Comparison of ENCODE assay signal across 14 cellular contexts in genomic region chr4:152052431-152053057, GRCh38.
DNase-seq lines count a peak whose midpoint lies in the region; ATAC-seq, FAIRE-seq and TF ChIP-seq lines count a peak whose summit lies in the region.
"Had no signal": no experiment of that assay in that cellular context is flagged by ENCODE, and none has a peak within 500 bp of the region (broad histone marks: within the 10 kb centered on the region; RNA-seq: fewer than 3 reads in every experiment).

No MANE protein-coding gene starts in this region.

- peaks cover 0 to 10% of the 10 kb centered on the region in 2 experiments; a peak in 1 of 5 replicates for H3K27me3 ChIP-seq in HepG2 (ENCODE audit: control insufficient read depth in 1 of 2, insufficient read depth in 2 of 2, low read length in 2 of 2)

- no peak for TF ChIP-seq CTCF in mesothelial cell of epicardium (IDR thresholded peaks at IDR 0.05; ENCODE audit: unreplicated experiment)
- TF ChIP-seq CTCF in HepG2 (CRISPR knock-in tag; IDR thresholded peaks at IDR 0.05) = no peak

- intact Hi-C loops in HepG2 (cut with micrococcal nuclease; ENCODE audit: unreplicated experiment) = no loop called here

- CTCF ChIA-PET in HepG2 (lab: Yijun Ruan, JAX; ENCODE audit: low intra/inter-chr PET ratio, low total read pairs) = no interaction called here

- TF ChIP-seq EP300 in HepG2 (IDR thresholded peaks at IDR 0.05; ENCODE audit: low read depth in 2 of 2, low read length in 2 of 2) = no peak
- no peak for TF ChIP-seq EP300 in HepG2 (CRISPR knock-in tag; IDR thresholded peaks at IDR 0.05; ENCODE audit: borderline replicate concordance)

- in situ Hi-C loops in HepG2 (cut with HindIII; ENCODE audit: extremely low pct_ligation_motif_present, low pct_unique_long_range_greater_than_20kb) = no loop called here

- no peaks in the 10 kb centered on the region for H3K4me1 ChIP-seq in HepG2 (ENCODE audit: insufficient read depth, low read length)

- no peak for TF ChIP-seq POLR2A in HepG2 (IDR thresholded peaks at IDR 0.05; ENCODE audit: insufficient read depth in 1 of 2, low read depth in 2 of 2, low read length in 2 of 2)

- ATAC-seq in GM19043 (IDR thresholded peaks at IDR 0.05; ENCODE audit: low read depth, unreplicated experiment) = peak; percentile 53
- no peak for ATAC-seq in HepG2
- no peak for ATAC-seq in HG03442 (IDR thresholded peaks at IDR 0.05; ENCODE audit: unreplicated experiment)
- ATAC-seq: activated CD4-positive, alpha-beta T cell treated with anti-CD3 and anti-CD28 coated beads for 36 hours; esophagus mucosa had no signal

- FAIRE-seq in HepG2 (lab: Jason Lieb, UNC) = no peak

- no peak for TF ChIP-seq RAD21 in HepG2 (CRISPR knock-in tag; IDR thresholded peaks at IDR 0.05)

- H3K4me3 Mint-ChIP-seq in T-helper 1 cell treated with Interleukin-12 subunit alpha and Interleukin-12 subunit beta and Interleukin-4 antibody, amounts not matched to agents 30 μg/mL and 1 μg/mL, for 36 hours = peak overlapping the region; percentile 9
- no peak overlapping the region for H3K4me3 Mint-ChIP-seq in mesothelial cell of epicardium
- H3K4me3 Mint-ChIP-seq: activated CD4-positive, alpha-beta T cell treated with anti-CD3 and anti-CD28 coated beads for 36 hours had no signal

- peaks cover 20% of the 10 kb centered on the region for H3K9me3 Mint-ChIP-seq in T-helper 1 cell treated with Interleukin-12 subunit alpha and Interleukin-12 subunit beta and Interleukin-4 antibody, amounts not matched to agents 30 μg/mL and 1 μg/mL, for 36 hours
- H3K9me3 Mint-ChIP-seq in mesothelial cell of epicardium = peaks cover 22% of the 10 kb centered on the region

- POLR2A ChIA-PET in HepG2 (lab: Yijun Ruan, JAX) = no interaction called here

- under 1% methylated on average over 4 of the region's 4 CpGs for WGBS in HepG2 (ENCODE audit: low lambda C conversion rate)

- H3K36me3 ChIP-seq in HepG2 (replicated peaks in 1 of 2; ENCODE audit: control insufficient read depth in 1 of 2, insufficient read depth in 2 of 2, low read length in 2 of 2) = no peaks in the 10 kb centered on the region
- H3K36me3 ChIP-seq: thoracic aorta had no signal

- H3K4me3 ChIP-seq in Jurkat, Clone E6-1 (ENCODE audit: low read length) = no peak overlapping the region
- no peak overlapping the region for H3K4me3 ChIP-seq in HepG2 (replicated peaks in 1 of 3; ENCODE audit: insufficient read depth in 1 of 3, low read depth in 2 of 3, low read length in 3 of 3)
- H3K4me3 ChIP-seq: thoracic aorta had no signal

- H3K9ac ChIP-seq in HepG2 (ENCODE audit: insufficient read depth, low read depth, low read length) = no peak overlapping the region

- no peak overlapping the region for H3K27ac ChIP-seq in HepG2 (ENCODE audit: extremely low read length, insufficient read depth, low read length)

- H3K27ac Mint-ChIP-seq in T-helper 1 cell treated with Interleukin-12 subunit alpha and Interleukin-12 subunit beta and Interleukin-4 antibody, amounts not matched to agents 30 μg/mL and 1 μg/mL, for 36 hours = no peak overlapping the region
- peak overlapping the region; percentile 62 for H3K27ac Mint-ChIP-seq in mesothelial cell of epicardium
- H3K27ac Mint-ChIP-seq: activated CD4-positive, alpha-beta T cell treated with anti-CD3 and anti-CD28 coated beads for 36 hours had no signal

- H4K20me1 ChIP-seq in HepG2 (ENCODE audit: insufficient read depth, low read length) = no peaks in the 10 kb centered on the region

- BruUV-seq in HepG2 (replicated peaks; lab: Mats Ljungman, UMichigan) = no TSS peak

- peaks cover 4% of the 10 kb centered on the region for H3K27me3 Mint-ChIP-seq in T-helper 1 cell treated with Interleukin-12 subunit alpha and Interleukin-12 subunit beta and Interleukin-4 antibody, amounts not matched to agents 30 μg/mL and 1 μg/mL, for 36 hours (ENCODE audit: low read depth)
- no peaks in the 10 kb centered on the region for H3K27me3 Mint-ChIP-seq in mesothelial cell of epicardium (ENCODE audit: low read depth)
- H3K27me3 Mint-ChIP-seq: activated CD4-positive, alpha-beta T cell treated with anti-CD3 and anti-CD28 coated beads for 36 hours had no signal

- H3K9me3 ChIP-seq in HepG2 (ENCODE audit: low read length) = no peaks in the 10 kb centered on the region; the same call in 1 of the 2 replicates
- H3K9me3 ChIP-seq: thoracic aorta had no signal

- no peak overlapping the region for H2AFZ ChIP-seq in HepG2 (ENCODE audit: low read length)

- H3K36me3 Mint-ChIP-seq in T-helper 1 cell treated with Interleukin-12 subunit alpha and Interleukin-12 subunit beta and Interleukin-4 antibody, amounts not matched to agents 30 μg/mL and 1 μg/mL, for 36 hours (ENCODE audit: low read depth) = peaks cover 11% of the 10 kb centered on the region
- peaks cover 9% of the 10 kb centered on the region for H3K36me3 Mint-ChIP-seq in mesothelial cell of epicardium

- no peak overlapping the region for H3K4me2 ChIP-seq in HepG2 (ENCODE audit: low read depth, low read length)

- H3K4me1 Mint-ChIP-seq in T-helper 1 cell treated with Interleukin-12 subunit alpha and Interleukin-12 subunit beta and Interleukin-4 antibody, amounts not matched to agents 30 μg/mL and 1 μg/mL, for 36 hours (ENCODE audit: low read depth) = peaks cover 14% of the 10 kb centered on the region
- H3K4me1 Mint-ChIP-seq in mesothelial cell of epicardium = peaks cover 27% of the 10 kb centered on the region

- no peaks in the 10 kb centered on the region for H3K79me2 ChIP-seq in HepG2 (ENCODE audit: insufficient read depth, low read length)

- peak; percentile 62 for DNase-seq in Jurkat, Clone E6-1 (ENCODE audit: low read depth, low spot score)
- DNase-seq in mesothelial cell of epicardium (ENCODE audit: low spot score in 2 of 2, unreplicated experiment in 2 of 2) (no peak), HepG2 (ENCODE audit: low spot score) (no peak), cerebellar nuclear complex (lab: John Stamatoyannopoulos, UW) (no peak), NCI-H524 treated with DMSO at 0.1 percent for 48 hours (lab: John Stamatoyannopoulos, UW) (no peak)
- DNase-seq: activated CD4-positive, alpha-beta T cell treated with anti-CD3 and anti-CD28 coated beads for 36 hours; NCI-H146; occipital lobe; SW 1271 had no signal

TF ChIP-seq in HepG2, 621 proteins besides CTCF, POLR2A, EP300 and RAD21:
- TF ChIP-seq, protein P1, sequence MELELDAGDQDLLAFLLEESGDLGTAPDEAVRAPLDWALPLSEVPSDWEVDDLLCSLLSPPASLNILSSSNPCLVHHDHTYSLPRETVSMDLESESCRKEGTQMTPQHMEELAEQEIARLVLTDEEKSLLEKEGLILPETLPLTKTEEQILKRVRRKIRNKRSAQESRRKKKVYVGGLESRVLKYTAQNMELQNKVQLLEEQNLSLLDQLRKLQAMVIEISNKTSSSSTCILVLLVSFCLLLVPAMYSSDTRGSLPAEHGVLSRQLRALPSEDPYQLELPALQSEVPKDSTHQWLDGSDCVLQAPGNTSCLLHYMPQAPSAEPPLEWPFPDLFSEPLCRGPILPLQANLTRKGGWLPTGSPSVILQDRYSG (CRISPR knock-in tag; IDR thresholded peaks at IDR 0.05) = no peak
- TF ChIP-seq AGO1 (IDR thresholded peaks at IDR 0.05; ENCODE audit: low read depth, low read length, poor library complexity, severe bottlenecking) (no peak), ZNF792 (CRISPR knock-in tag; IDR thresholded peaks at IDR 0.05) (no peak)
